In genomic region chr5:33180900-33181299, GRCh38 we compare ENCODE assay signal across 10 cellular contexts.
DNase-seq lines count a peak whose midpoint lies in the region; ATAC-seq and TF ChIP-seq lines count a peak whose summit lies in the region.
"Had no signal": no experiment of that assay in that cellular context is flagged by ENCODE, and none has a peak within 500 bp of the region (broad histone marks: within the 10 kb centered on the region; RNA-seq: fewer than 3 reads in every experiment).

No MANE protein-coding gene starts in this region.

- H3K27ac ChIP-seq in mammary epithelial cell (ENCODE audit: insufficient read depth, low read depth, low read length) (no peak overlapping the region), mesendoderm (ENCODE audit: low read depth, low read length) (no peak overlapping the region), Karpas-422 (ENCODE audit: low read length) (no peak overlapping the region)

- no peak overlapping the region for H2BK120ac ChIP-seq in mesendoderm (ENCODE audit: low read depth, low read length)

- H3K4me1 ChIP-seq in mammary epithelial cell (ENCODE audit: insufficient read depth, low read length): no peaks in the 10 kb centered on the region
- no peaks in the 10 kb centered on the region for H3K4me1 ChIP-seq in mesendoderm (ENCODE audit: control insufficient read depth, low read depth, low read length)
- H3K4me1 ChIP-seq in Karpas-422 (ENCODE audit: low read length): no peaks in the 10 kb centered on the region

- CTCF ChIA-PET in mammary epithelial cell (lab: Charles Lee; ENCODE audit: low non-redundant PET): no interaction called here

- no peak overlapping the region for H2AK5ac ChIP-seq in mesendoderm (ENCODE audit: low read length)

- H3K27me3 ChIP-seq in mammary epithelial cell (ENCODE audit: insufficient read depth, low read length) (no peaks in the 10 kb centered on the region), mesendoderm (ENCODE audit: insufficient read depth, low read length, poor library complexity) (no peaks in the 10 kb centered on the region), Karpas-422 (ENCODE audit: low read length) (no peaks in the 10 kb centered on the region)

- no peak for ATAC-seq in HG02970 (IDR thresholded peaks at IDR 0.05; ENCODE audit: low FRiP score, unreplicated experiment)
- ATAC-seq: mucosa of descending colon had no signal

- no peak overlapping the region for H3K23ac ChIP-seq in mesendoderm (ENCODE audit: low read length)

- peak; percentile 66 for DNase-seq in ELR (ENCODE audit: low read depth)
- peak; percentile 1 for DNase-seq in NCI-H2171 (lab: John Stamatoyannopoulos, UW)
- peak; percentile 24 for DNase-seq in mammary epithelial cell
- peak; percentile 26 for DNase-seq in mesendoderm
- no peak for DNase-seq in activated CD4-positive, alpha-beta T cell treated with anti-CD3 and anti-CD28 coated beads for 4 hours
- DNase-seq in occipital lobe (lab: John Stamatoyannopoulos, UW): no peak
- no peak for DNase-seq in Karpas-422
- DNase-seq: mucosa of descending colon, NCI-H345 had no signal

- TF ChIP-seq CTCF in mammary epithelial cell (conservative IDR thresholded peaks at IDR 0.05 in 1 of 2, IDR thresholded peaks at IDR 0.05 in 1 of 2; ENCODE audit: extremely low read depth in 1 of 2, insufficient read depth in 1 of 2, low read depth in 1 of 2, low read length in 2 of 2): peak in 1 of 2 donors; percentile 55

- H3K56ac ChIP-seq in mesendoderm (ENCODE audit: low read length): no peak overlapping the region

- H2AFZ ChIP-seq in mammary epithelial cell (ENCODE audit: low read depth, low read length) (no peak overlapping the region), Karpas-422 (ENCODE audit: low read length) (no peak overlapping the region)

- dilution Hi-C loops in mammary epithelial cell (cut with HindIII; ENCODE audit: low sequenced_read_pairs): no loop called here

- no peaks in the 10 kb centered on the region for H3K79me2 ChIP-seq in mammary epithelial cell (ENCODE audit: insufficient read depth, low read length)
- H3K79me2 ChIP-seq in mesendoderm (ENCODE audit: control insufficient read depth, insufficient read depth, low read length): no peaks in the 10 kb centered on the region
- no peaks in the 10 kb centered on the region for H3K79me2 ChIP-seq in Karpas-422 (ENCODE audit: low read length)

- no peak overlapping the region for H4K5ac ChIP-seq in mesendoderm (ENCODE audit: low read length)

- no peak overlapping the region for H3K18ac ChIP-seq in mesendoderm (ENCODE audit: low read length)

- no peak overlapping the region for H3K4ac ChIP-seq in mesendoderm (ENCODE audit: low read depth, low read length)

- no peak overlapping the region for H2BK5ac ChIP-seq in mesendoderm (ENCODE audit: low read length)

- in situ Hi-C loops in mammary epithelial cell (cut with MboI; ENCODE audit: low sequenced_read_pairs in 2 of 2): loop anchor here (25.0 kb wide), 2 partner anchors 231 to 469 kb away; partner anchors contain the start of gene NPR3 (in 1 of the 2)

- intact Hi-C loops in mammary epithelial cell (cut with micrococcal nuclease): loop anchor here (1.0 to 10.0 kb wide), 10 partner anchors 119 to 676 kb away; no protein-coding TSS in a partner anchor

- H3K36me3 ChIP-seq in mammary epithelial cell (ENCODE audit: insufficient read depth, low read length): no peaks in the 10 kb centered on the region
- no peaks in the 10 kb centered on the region for H3K36me3 ChIP-seq in mesendoderm (ENCODE audit: control insufficient read depth, insufficient read depth, low read length)
- H3K36me3 ChIP-seq in Karpas-422 (ENCODE audit: insufficient read depth, low read length): no peaks in the 10 kb centered on the region

- H3K4me3 ChIP-seq in mammary epithelial cell (replicated peaks in 1 of 3; ENCODE audit: insufficient read depth in 1 of 3, low read depth in 2 of 3, low read length in 3 of 3): no peak overlapping the region
- H3K4me3 ChIP-seq in mesendoderm (ENCODE audit: low read length): no peak overlapping the region
- H3K4me3 ChIP-seq in Karpas-422 (ENCODE audit: low read length): no peak overlapping the region
- H3K4me3 ChIP-seq: mucosa of descending colon had no signal

- no TSS peak for BruUV-seq in mammary epithelial cell (replicated peaks; lab: Mats Ljungman, UMichigan)

- no peak overlapping the region for H3K9ac ChIP-seq in mammary epithelial cell (ENCODE audit: insufficient read depth, low read length)
- H3K9ac ChIP-seq in mesendoderm (ENCODE audit: low read length): no peak overlapping the region
- no peak overlapping the region for H3K9ac ChIP-seq in Karpas-422 (ENCODE audit: low read length)

- H3K79me1 ChIP-seq in mesendoderm (ENCODE audit: low read length): no peaks in the 10 kb centered on the region

- H4K20me1 ChIP-seq in mammary epithelial cell (ENCODE audit: insufficient read depth, low read length): no peaks in the 10 kb centered on the region
- no peaks in the 10 kb centered on the region for H4K20me1 ChIP-seq in Karpas-422 (ENCODE audit: insufficient read depth, low read depth, low read length)

- H4K8ac ChIP-seq in mesendoderm (ENCODE audit: low read depth, low read length): no peak overlapping the region

- no peaks in the 10 kb centered on the region for H3K9me3 ChIP-seq in mammary epithelial cell (replicated peaks; ENCODE audit: insufficient read depth, low read length)
- H3K9me3 ChIP-seq in Karpas-422 (ENCODE audit: low read length): no peaks in the 10 kb centered on the region
- H3K9me3 ChIP-seq: mucosa of descending colon had no signal

- H3K4me2 ChIP-seq in mammary epithelial cell (ENCODE audit: insufficient read depth, low read depth, low read length): no peak overlapping the region
- no peak overlapping the region for H3K4me2 ChIP-seq in mesendoderm (ENCODE audit: low read length)
- no peak overlapping the region for H3K4me2 ChIP-seq in Karpas-422 (ENCODE audit: low read depth, low read length, poor library complexity, severe bottlenecking)

- H2BK15ac ChIP-seq in mesendoderm (replicated peaks; ENCODE audit: low read depth): no peak overlapping the region

- 52% methylated on average over 4 of the region's 4 CpGs for WGBS in mammary epithelial cell (ENCODE audit: low coverage, missing lambda C conversion rate)
- 100% methylated on average over 2 of the region's 4 CpGs for WGBS in mesendoderm (ENCODE audit: extremely low coverage, insufficient coverage, low lambda C conversion rate)

- no peaks in the 10 kb centered on the region for H3K9me2 ChIP-seq in Karpas-422 (replicated peaks; ENCODE audit: insufficient read depth, low read length)

Comparison
In these comparisons a context has a peak if more than half of its experiments do, and no peak if none do; other contexts are left out.
1. DNase-seq: peak in ELR (single experiment), NCI-H2171 (single experiment), mammary epithelial cell (single experiment) and mesendoderm (single experiment); none in activated CD4-positive, alpha-beta T cell treated with anti-CD3 and anti-CD28 coated beads for 4 hours (0 of 2), occipital lobe (single experiment) and Karpas-422 (single experiment).